Comparison of ENCODE assay signal across 2 cellular contexts in the genomic region with DNA sequence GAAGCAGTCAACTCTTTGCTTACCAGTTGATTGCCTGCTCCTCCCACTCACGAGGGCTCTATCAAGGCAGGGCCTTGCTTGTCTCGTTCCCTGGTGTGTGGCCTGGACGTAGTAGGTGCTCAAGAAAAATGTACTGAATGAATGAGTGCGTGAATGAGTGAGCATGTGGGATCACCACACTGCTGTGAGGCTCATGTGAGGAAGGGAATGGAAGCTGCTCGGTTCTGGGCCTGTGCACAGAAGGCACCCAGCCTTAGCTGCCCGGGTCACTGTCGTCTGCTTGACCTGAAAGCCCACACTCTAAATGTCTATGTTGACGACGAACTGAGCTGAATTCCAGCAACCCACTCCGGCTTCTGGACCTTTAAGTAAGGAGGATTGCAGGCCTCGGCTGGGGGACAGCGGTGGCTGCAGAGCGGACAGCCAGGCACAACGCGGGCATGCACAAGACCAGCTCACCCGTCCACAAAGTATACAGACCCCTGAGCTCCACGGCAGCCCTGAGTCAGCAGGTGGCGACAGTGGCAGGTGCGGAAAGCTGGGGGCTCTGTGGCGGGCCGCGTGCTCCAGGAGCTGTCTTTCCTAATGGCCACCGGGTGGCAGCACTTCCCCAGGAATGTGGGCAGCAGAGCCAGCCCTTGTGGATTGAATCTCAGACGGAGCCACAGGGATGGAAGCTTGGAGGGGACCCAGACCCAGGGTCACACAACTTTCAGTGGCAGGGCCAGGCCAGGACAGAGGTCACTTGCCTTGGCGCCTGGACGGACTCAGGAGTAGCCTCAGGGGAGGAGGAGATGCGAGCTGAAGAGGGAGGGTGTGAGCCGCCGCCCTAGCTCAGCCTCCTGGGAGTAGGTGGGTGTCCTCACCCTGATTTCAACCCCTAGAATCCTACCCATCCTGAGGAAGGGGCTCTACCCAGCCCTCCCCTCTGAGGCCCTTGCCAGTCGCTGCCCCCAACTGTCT.
TF ChIP-seq lines count a peak whose summit lies in the region.

No MANE protein-coding gene starts in this region.

TF ChIP-seq in HEK293T, 16 proteins besides CTCF, POLR2A, EP300 and RAD21:
- TF ChIP-seq LEF1 (IDR thresholded peaks at IDR 0.05; ENCODE audit: borderline replicate concordance): no peak
- TF ChIP-seq L3MBTL2 (conservative IDR thresholded peaks at IDR 0.05): 0 out of 2 replicates have a peak, but pooled peaks have one; percentile 36
- no peak for TF ChIP-seq SP1 (IDR thresholded peaks at IDR 0.05)

TF ChIP-seq in GM12878, 131 proteins besides CTCF, POLR2A, EP300 and RAD21 (continues in another document):
- TF ChIP-seq NRF1 (conservative IDR thresholded peaks at IDR 0.05; ENCODE audit: low read depth, low read length) (no peak), POLR2AphosphoS2 (IDR thresholded peaks at IDR 0.05; ENCODE audit: low read depth, low read length) (no peak), SRF (IDR thresholded peaks at IDR 0.05; ENCODE audit: low read depth in 2 of 2, low read length in 2 of 2) (no peak), KLF5 (IDR thresholded peaks at IDR 0.05; ENCODE audit: partially characterized antibody) (peak; percentile 68), ZNF207 (IDR thresholded peaks at IDR 0.05; ENCODE audit: borderline replicate concordance) (no peak), RB1 (IDR thresholded peaks at IDR 0.05; ENCODE audit: borderline replicate concordance) (peak; percentile 31; the same call in 1 of the 2 replicates), RELA (IDR thresholded peaks at IDR 0.05; ENCODE audit: borderline replicate concordance, partially characterized antibody) (peak; percentile 17), YY1 (IDR thresholded peaks at IDR 0.05; ENCODE audit: low read depth, low read length) (peak; percentile 71), FOS (IDR thresholded peaks at IDR 0.05; ENCODE audit: borderline replicate concordance, extremely low read depth, insufficient read length) (no peak), NFIC (IDR thresholded peaks at IDR 0.05; ENCODE audit: low read depth, low read length) (no peak), KAT2A (conservative IDR thresholded peaks at IDR 0.05; ENCODE audit: control insufficient read depth, low read depth, low read length) (no peak), BHLHE40 (IDR thresholded peaks at IDR 0.05; ENCODE audit: borderline replicate concordance in 1 of 2, low read depth in 2 of 2, low read length in 1 of 2) (peak; percentile 33 to 73; a peak in 1 of 4 replicates), GATAD2B (conservative IDR thresholded peaks at IDR 0.05; ENCODE audit: low read depth) (0 out of 2 replicates have a peak, but pooled peaks have one; percentile 27), TCF12 (IDR thresholded peaks at IDR 0.05; ENCODE audit: low read depth, low read length) (peak; percentile 39; the same call in 1 of the 2 replicates), SMC3 (IDR thresholded peaks at IDR 0.05; ENCODE audit: borderline replicate concordance, low read length) (peak; percentile 89), SMARCA5 (IDR thresholded peaks at IDR 0.05) (peak; percentile 83), ZNF622 (IDR thresholded peaks at IDR 0.05) (no peak), ETV6 (conservative IDR thresholded peaks at IDR 0.05 in 1 of 2, IDR thresholded peaks at IDR 0.05 in 1 of 2; ENCODE audit: borderline replicate concordance in 1 of 2, low read depth in 1 of 2) (no peak), BRCA1 (IDR thresholded peaks at IDR 0.05; ENCODE audit: low read depth, low read length) (no peak), MEF2B (IDR thresholded peaks at IDR 0.05; ENCODE audit: partially characterized antibody, poor library complexity, severe bottlenecking) (no peak), STAT1 (conservative IDR thresholded peaks at IDR 0.05) (no peak), NR2F1 (conservative IDR thresholded peaks at IDR 0.05) (no peak), SIX5 (IDR thresholded peaks at IDR 0.05; ENCODE audit: low read depth, low read length, severe bottlenecking) (no peak), ZNF274 (IDR thresholded peaks at IDR 0.05; ENCODE audit: insufficient read depth, insufficient read length) (no peak), CREM (IDR thresholded peaks at IDR 0.05; ENCODE audit: low read depth) (no peak), SP1 (IDR thresholded peaks at IDR 0.05; ENCODE audit: low read depth, low read length) (no peak), SMAD1 (IDR thresholded peaks at IDR 0.05; ENCODE audit: low read depth, partially characterized antibody) (no peak), PAX5 (IDR thresholded peaks at IDR 0.05; ENCODE audit: borderline replicate concordance, low read depth, low read length) (no peak), ESRRA (IDR thresholded peaks at IDR 0.05; ENCODE audit: low read length) (no peak), TAF1 (IDR thresholded peaks at IDR 0.05; ENCODE audit: borderline replicate concordance, low read depth, low read length) (no peak)
- TF ChIP-seq, protein P1, sequence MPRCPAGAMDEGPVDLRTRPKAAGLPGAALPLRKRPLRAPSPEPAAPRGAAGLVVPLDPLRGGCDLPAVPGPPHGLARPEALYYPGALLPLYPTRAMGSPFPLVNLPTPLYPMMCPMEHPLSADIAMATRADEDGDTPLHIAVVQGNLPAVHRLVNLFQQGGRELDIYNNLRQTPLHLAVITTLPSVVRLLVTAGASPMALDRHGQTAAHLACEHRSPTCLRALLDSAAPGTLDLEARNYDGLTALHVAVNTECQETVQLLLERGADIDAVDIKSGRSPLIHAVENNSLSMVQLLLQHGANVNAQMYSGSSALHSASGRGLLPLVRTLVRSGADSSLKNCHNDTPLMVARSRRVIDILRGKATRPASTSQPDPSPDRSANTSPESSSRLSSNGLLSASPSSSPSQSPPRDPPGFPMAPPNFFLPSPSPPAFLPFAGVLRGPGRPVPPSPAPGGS (IDR thresholded peaks at IDR 0.05; ENCODE audit: borderline replicate concordance, insufficient read depth, low read depth, low read length, poor library complexity, severe bottlenecking): no peak
- TF ChIP-seq, protein P2, sequence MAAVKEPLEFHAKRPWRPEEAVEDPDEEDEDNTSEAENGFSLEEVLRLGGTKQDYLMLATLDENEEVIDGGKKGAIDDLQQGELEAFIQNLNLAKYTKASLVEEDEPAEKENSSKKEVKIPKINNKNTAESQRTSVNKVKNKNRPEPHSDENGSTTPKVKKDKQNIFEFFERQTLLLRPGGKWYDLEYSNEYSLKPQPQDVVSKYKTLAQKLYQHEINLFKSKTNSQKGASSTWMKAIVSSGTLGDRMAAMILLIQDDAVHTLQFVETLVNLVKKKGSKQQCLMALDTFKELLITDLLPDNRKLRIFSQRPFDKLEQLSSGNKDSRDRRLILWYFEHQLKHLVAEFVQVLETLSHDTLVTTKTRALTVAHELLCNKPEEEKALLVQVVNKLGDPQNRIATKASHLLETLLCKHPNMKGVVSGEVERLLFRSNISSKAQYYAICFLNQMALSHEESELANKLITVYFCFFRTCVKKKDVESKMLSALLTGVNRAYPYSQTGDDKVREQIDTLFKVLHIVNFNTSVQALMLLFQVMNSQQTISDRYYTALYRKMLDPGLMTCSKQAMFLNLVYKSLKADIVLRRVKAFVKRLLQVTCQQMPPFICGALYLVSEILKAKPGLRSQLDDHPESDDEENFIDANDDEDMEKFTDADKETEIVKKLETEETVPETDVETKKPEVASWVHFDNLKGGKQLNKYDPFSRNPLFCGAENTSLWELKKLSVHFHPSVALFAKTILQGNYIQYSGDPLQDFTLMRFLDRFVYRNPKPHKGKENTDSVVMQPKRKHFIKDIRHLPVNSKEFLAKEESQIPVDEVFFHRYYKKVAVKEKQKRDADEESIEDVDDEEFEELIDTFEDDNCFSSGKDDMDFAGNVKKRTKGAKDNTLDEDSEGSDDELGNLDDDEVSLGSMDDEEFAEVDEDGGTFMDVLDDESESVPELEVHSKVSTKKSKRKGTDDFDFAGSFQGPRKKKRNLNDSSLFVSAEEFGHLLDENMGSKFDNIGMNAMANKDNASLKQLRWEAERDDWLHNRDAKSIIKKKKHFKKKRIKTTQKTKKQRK (IDR thresholded peaks at IDR 0.05; ENCODE audit: low read depth, low read length): no peak
- TF ChIP-seq, protein P3, sequence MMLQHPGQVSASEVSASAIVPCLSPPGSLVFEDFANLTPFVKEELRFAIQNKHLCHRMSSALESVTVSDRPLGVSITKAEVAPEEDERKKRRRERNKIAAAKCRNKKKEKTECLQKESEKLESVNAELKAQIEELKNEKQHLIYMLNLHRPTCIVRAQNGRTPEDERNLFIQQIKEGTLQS (IDR thresholded peaks at IDR 0.05; ENCODE audit: borderline replicate concordance, extremely low read depth, low read depth, low read length): no peak
- TF ChIP-seq, protein P4, sequence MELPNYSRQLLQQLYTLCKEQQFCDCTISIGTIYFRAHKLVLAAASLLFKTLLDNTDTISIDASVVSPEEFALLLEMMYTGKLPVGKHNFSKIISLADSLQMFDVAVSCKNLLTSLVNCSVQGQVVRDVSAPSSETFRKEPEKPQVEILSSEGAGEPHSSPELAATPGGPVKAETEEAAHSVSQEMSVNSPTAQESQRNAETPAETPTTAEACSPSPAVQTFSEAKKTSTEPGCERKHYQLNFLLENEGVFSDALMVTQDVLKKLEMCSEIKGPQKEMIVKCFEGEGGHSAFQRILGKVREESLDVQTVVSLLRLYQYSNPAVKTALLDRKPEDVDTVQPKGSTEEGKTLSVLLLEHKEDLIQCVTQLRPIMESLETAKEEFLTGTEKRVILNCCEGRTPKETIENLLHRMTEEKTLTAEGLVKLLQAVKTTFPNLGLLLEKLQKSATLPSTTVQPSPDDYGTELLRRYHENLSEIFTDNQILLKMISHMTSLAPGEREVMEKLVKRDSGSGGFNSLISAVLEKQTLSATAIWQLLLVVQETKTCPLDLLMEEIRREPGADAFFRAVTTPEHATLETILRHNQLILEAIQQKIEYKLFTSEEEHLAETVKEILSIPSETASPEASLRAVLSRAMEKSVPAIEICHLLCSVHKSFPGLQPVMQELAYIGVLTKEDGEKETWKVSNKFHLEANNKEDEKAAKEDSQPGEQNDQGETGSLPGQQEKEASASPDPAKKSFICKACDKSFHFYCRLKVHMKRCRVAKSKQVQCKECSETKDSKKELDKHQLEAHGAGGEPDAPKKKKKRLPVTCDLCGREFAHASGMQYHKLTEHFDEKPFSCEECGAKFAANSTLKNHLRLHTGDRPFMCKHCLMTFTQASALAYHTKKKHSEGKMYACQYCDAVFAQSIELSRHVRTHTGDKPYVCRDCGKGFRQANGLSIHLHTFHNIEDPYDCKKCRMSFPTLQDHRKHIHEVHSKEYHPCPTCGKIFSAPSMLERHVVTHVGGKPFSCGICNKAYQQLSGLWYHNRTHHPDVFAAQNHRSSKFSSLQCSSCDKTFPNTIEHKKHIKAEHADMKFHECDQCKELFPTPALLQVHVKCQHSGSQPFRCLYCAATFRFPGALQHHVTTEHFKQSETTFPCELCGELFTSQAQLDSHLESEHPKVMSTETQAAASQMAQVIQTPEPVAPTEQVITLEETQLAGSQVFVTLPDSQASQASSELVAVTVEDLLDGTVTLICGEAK (IDR thresholded peaks at IDR 0.05; ENCODE audit: borderline replicate concordance): no peak
- TF ChIP-seq, protein P5, sequence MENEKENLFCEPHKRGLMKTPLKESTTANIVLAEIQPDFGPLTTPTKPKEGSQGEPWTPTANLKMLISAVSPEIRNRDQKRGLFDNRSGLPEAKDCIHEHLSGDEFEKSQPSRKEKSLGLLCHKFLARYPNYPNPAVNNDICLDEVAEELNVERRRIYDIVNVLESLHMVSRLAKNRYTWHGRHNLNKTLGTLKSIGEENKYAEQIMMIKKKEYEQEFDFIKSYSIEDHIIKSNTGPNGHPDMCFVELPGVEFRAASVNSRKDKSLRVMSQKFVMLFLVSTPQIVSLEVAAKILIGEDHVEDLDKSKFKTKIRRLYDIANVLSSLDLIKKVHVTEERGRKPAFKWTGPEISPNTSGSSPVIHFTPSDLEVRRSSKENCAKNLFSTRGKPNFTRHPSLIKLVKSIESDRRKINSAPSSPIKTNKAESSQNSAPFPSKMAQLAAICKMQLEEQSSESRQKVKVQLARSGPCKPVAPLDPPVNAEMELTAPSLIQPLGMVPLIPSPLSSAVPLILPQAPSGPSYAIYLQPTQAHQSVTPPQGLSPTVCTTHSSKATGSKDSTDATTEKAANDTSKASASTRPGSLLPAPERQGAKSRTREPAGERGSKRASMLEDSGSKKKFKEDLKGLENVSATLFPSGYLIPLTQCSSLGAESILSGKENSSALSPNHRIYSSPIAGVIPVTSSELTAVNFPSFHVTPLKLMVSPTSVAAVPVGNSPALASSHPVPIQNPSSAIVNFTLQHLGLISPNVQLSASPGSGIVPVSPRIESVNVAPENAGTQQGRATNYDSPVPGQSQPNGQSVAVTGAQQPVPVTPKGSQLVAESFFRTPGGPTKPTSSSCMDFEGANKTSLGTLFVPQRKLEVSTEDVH (IDR thresholded peaks at IDR 0.05; ENCODE audit: low read depth, partially characterized antibody): no peak
- TF ChIP-seq, protein P6, sequence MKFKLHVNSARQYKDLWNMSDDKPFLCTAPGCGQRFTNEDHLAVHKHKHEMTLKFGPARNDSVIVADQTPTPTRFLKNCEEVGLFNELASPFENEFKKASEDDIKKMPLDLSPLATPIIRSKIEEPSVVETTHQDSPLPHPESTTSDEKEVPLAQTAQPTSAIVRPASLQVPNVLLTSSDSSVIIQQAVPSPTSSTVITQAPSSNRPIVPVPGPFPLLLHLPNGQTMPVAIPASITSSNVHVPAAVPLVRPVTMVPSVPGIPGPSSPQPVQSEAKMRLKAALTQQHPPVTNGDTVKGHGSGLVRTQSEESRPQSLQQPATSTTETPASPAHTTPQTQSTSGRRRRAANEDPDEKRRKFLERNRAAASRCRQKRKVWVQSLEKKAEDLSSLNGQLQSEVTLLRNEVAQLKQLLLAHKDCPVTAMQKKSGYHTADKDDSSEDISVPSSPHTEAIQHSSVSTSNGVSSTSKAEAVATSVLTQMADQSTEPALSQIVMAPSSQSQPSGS (IDR thresholded peaks at IDR 0.05; ENCODE audit: low read length): no peak
- TF ChIP-seq, protein P7, sequence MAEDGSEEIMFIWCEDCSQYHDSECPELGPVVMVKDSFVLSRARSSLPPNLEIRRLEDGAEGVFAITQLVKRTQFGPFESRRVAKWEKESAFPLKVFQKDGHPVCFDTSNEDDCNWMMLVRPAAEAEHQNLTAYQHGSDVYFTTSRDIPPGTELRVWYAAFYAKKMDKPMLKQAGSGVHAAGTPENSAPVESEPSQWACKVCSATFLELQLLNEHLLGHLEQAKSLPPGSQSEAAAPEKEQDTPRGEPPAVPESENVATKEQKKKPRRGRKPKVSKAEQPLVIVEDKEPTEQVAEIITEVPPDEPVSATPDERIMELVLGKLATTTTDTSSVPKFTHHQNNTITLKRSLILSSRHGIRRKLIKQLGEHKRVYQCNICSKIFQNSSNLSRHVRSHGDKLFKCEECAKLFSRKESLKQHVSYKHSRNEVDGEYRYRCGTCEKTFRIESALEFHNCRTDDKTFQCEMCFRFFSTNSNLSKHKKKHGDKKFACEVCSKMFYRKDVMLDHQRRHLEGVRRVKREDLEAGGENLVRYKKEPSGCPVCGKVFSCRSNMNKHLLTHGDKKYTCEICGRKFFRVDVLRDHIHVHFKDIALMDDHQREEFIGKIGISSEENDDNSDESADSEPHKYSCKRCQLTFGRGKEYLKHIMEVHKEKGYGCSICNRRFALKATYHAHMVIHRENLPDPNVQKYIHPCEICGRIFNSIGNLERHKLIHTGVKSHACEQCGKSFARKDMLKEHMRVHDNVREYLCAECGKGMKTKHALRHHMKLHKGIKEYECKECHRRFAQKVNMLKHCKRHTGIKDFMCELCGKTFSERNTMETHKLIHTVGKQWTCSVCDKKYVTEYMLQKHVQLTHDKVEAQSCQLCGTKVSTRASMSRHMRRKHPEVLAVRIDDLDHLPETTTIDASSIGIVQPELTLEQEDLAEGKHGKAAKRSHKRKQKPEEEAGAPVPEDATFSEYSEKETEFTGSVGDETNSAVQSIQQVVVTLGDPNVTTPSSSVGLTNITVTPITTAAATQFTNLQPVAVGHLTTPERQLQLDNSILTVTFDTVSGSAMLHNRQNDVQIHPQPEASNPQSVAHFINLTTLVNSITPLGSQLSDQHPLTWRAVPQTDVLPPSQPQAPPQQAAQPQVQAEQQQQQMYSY (CRISPR knock-in tag; IDR thresholded peaks at IDR 0.05): no peak
